ENCODE assay signal across 8 cellular contexts in the genomic region with DNA sequence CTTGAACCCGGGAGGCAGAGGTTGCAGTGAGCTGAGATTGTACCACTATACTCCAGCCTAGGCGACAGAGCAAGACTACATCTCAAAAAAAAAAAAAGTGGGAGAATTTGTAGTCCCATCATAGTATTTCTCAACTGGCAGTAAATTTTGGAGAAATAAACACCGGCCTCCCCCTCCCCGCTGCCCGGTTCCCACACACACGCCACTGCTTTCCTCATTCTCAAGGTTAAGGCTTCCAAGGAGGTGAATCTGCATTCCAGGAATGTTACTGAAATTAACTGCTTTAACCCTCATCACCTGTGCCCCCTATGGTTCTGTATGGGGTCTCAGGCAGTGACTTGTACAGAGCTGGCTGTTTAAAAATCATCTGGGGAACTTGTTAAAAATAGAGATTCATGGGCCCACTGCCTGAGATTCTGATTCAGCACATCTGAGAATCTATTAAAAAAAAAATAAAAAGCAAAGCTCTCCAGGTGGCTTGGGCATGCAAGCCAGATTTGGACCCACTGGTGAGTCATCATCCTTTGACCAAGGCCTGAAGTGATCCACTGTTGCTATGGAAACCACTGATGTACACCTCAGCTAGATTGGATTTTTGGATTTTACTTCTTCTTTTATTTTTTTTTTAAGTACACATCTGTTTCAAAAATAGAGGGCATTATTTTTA. TPM values are rescaled to one million over a fixed set of nuclear protein-coding genes. Genes with fewer than 3 reads are reported as not detected.
DNase-seq lines count a peak whose midpoint lies in the region; ATAC-seq, FAIRE-seq and TF ChIP-seq lines count a peak whose summit lies in the region.

No MANE protein-coding gene starts in this region.

- H3K9ac ChIP-seq in GM23248, result no peak overlapping the region
- no peak overlapping the region for H3K9ac ChIP-seq in endothelial cell of umbilical vein (replicated peaks; ENCODE audit: extremely low read depth, insufficient read depth, low read length)

- H3K27me3 ChIP-seq in GM23248 (replicated peaks; ENCODE audit: insufficient read depth) (peaks cover 40% of the 10 kb centered on the region), endothelial cell of umbilical vein (ENCODE audit: control insufficient read depth in 2 of 2, insufficient read depth in 2 of 2, low read length in 2 of 2) (peaks cover 4 to 14% of the 10 kb centered on the region in 2 experiments)

- H3F3A ChIP-seq in GM23248 (ENCODE audit: insufficient read depth), result no peaks in the 10 kb centered on the region

- 24 to 29% methylated on average over 6 of the region's 6 CpGs for WGBS in GM23248 (ENCODE audit: low coverage in 1 of 2, low lambda C conversion rate in 2 of 2, missing lambda C conversion rate in 2 of 2), 2 experiments

- no peaks in the 10 kb centered on the region for H3K79me2 ChIP-seq in GM23248 (ENCODE audit: insufficient read depth)
- no peaks in the 10 kb centered on the region for H3K79me2 ChIP-seq in endothelial cell of umbilical vein (ENCODE audit: control insufficient read depth, insufficient read depth, low read length)

- H4K20me1 ChIP-seq in GM23248 (ENCODE audit: insufficient read depth) (no peaks in the 10 kb centered on the region), endothelial cell of umbilical vein (replicated peaks; ENCODE audit: control insufficient read depth, extremely low read depth, insufficient read depth, low read length) (no peaks in the 10 kb centered on the region)

- H3K4me1 ChIP-seq in GM23248 (ENCODE audit: insufficient read depth), result peaks cover 4% of the 10 kb centered on the region; the same call in 1 of the 2 replicates
- peaks cover 3% of the 10 kb centered on the region for H3K4me1 ChIP-seq in endothelial cell of umbilical vein (ENCODE audit: control insufficient read depth, extremely low read depth, insufficient read depth, low read length)
- H3K4me1 ChIP-seq in mucosa of descending colon (ENCODE audit: low read depth), result no peaks in the 10 kb centered on the region

- ATAC-seq in HG03135 (IDR thresholded peaks at IDR 0.05; ENCODE audit: unreplicated experiment), result no peak
- ATAC-seq in HG02571 (IDR thresholded peaks at IDR 0.05; ENCODE audit: unreplicated experiment), result no peak
- no peak for ATAC-seq in mucosa of descending colon

- H3K4me2 ChIP-seq in GM23248 (ENCODE audit: unreplicated experiment) (no peak overlapping the region), endothelial cell of umbilical vein (ENCODE audit: insufficient read depth, low read length) (no peak overlapping the region)

- H3K36me3 ChIP-seq in GM23248 (ENCODE audit: low read depth) (no peaks in the 10 kb centered on the region), endothelial cell of umbilical vein (ENCODE audit: control insufficient read depth in 2 of 2, extremely low read depth in 1 of 2, insufficient read depth in 2 of 2, low read length in 2 of 2) (no peaks in the 10 kb centered on the region), mucosa of descending colon (ENCODE audit: low read depth) (no peaks in the 10 kb centered on the region)

- DNase-seq in DMS 273 treated with DMSO at 0.1 percent for 48 hours (lab: John Stamatoyannopoulos, UW) (peak; percentile 81), GM23248 (peak; percentile 79), NCI-H2227 (lab: John Stamatoyannopoulos, UW; ENCODE audit: unreplicated experiment) (peak; percentile 75), endothelial cell of umbilical vein (ENCODE audit: low read depth, low spot score) (no peak), urothelium cell line (ENCODE audit: low spot score) (peak; percentile 89), mucosa of descending colon (no peak)

- no TSS peak for BruUV-seq in endothelial cell of umbilical vein (replicated peaks; lab: Mats Ljungman, UMichigan)

- no peak overlapping the region for H2AFZ ChIP-seq in GM23248
- H2AFZ ChIP-seq in endothelial cell of umbilical vein (ENCODE audit: low read depth, low read length), result no peak overlapping the region

- CTCF ChIA-PET in endothelial cell of umbilical vein (lab: Charles Lee), result interaction anchor here (1.7 kb wide), 1 partner anchor 28 kb away, joined by 7 read pairs; no protein-coding TSS in a partner anchor

- intact Hi-C loops in endothelial cell of umbilical vein (cut with micrococcal nuclease) (no loop called here), mucosa of descending colon (cut with DNase I, micrococcal nuclease) (no loop called here)

- TF ChIP-seq POLR2A in endothelial cell of umbilical vein (IDR thresholded peaks at IDR 0.05; ENCODE audit: low read depth, low read length), result no peak

- dilution Hi-C loops in endothelial cell of umbilical vein (cut with MboI; ENCODE audit: extremely low pct_ligation_motif_present, low sequenced_read_pairs), result no loop called here

- H3K9me3 ChIP-seq in GM23248 (ENCODE audit: low read depth) (no peaks in the 10 kb centered on the region), endothelial cell of umbilical vein (replicated peaks; ENCODE audit: control insufficient read depth, insufficient read depth, low read length) (no peaks in the 10 kb centered on the region), mucosa of descending colon (no peaks in the 10 kb centered on the region)

- no peaks in the 10 kb centered on the region for H3K9me2 ChIP-seq in GM23248 (ENCODE audit: insufficient read depth)

- POLR2A ChIA-PET in endothelial cell of umbilical vein (lab: Charles Lee), result no interaction called here

- in situ Hi-C loops in GM23248 (cut with MboI), result no loop called here

- H3K27ac ChIP-seq in GM23248 (no peak overlapping the region), endothelial cell of umbilical vein (ENCODE audit: insufficient read depth, low read depth, low read length) (no peak overlapping the region)

- FAIRE-seq in endothelial cell of umbilical vein (lab: Jason Lieb, UNC) (no peak), urothelium cell line (lab: Jason Lieb, UNC) (no peak)

- H3K9me1 ChIP-seq in endothelial cell of umbilical vein (replicated peaks; ENCODE audit: control insufficient read depth, extremely low read depth, insufficient read depth, low read length), result no peaks in the 10 kb centered on the region

- no peak overlapping the region for H3K4me3 ChIP-seq in GM23248
- H3K4me3 ChIP-seq in endothelial cell of umbilical vein (replicated peaks in 1 of 3; ENCODE audit: insufficient read depth in 1 of 3, low read depth in 1 of 3, low read length in 3 of 3), result no peak overlapping the region
- no peak overlapping the region for H3K4me3 ChIP-seq in mucosa of descending colon

- no peak for TF ChIP-seq CTCF in endothelial cell of umbilical vein (IDR thresholded peaks at IDR 0.05; ENCODE audit: extremely low read depth in 1 of 2, insufficient read depth in 1 of 2, low read depth in 1 of 2, low read length in 2 of 2)
- no peak for TF ChIP-seq CTCF in mucosa of descending colon (IDR thresholded peaks at IDR 0.05)

TF ChIP-seq in endothelial cell of umbilical vein, 7 proteins besides CTCF, POLR2A, EP300 and RAD21:
- TF ChIP-seq FOS (IDR thresholded peaks at IDR 0.05; ENCODE audit: borderline replicate concordance, insufficient read depth, low read length), result peak; percentile 19
- TF ChIP-seq GATA2 (IDR thresholded peaks at IDR 0.05; ENCODE audit: insufficient read depth, insufficient read length, low read depth, low read length), result no peak

RNA-seq across cellular contexts. Expression of gene MRPL35, which starts 50.1 kb away (rescaled TPM):
- total RNA-seq in GM23248 (2014; rRNA removed; shearing (Covaris generic)), result 17.3 and 18.9 TPM in 2 replicates
- polyA plus RNA-seq in GM23248 (2016; fragmentation: Nextera tagmentation; extraction: Ambion mirVana), result 45.2 and 46.2 TPM in 2 replicates
- 46.9 and 47.3 TPM in 2 replicates for total RNA-seq in endothelial cell of umbilical vein
- 48.0 and 68.2 TPM in 2 replicates for polyA plus RNA-seq in endothelial cell of umbilical vein
- 56.5 and 66.3 TPM in 2 replicates for polyA plus RNA-seq in endothelial cell of umbilical vein (2011; cell fraction: cytosol; rRNA removed)
- polyA plus RNA-seq in endothelial cell of umbilical vein (2011; cell fraction: nucleus; rRNA removed), result 31.1 and 38.2 TPM in 2 replicates
- 57.2 and 77.6 TPM in 2 replicates for polyA plus RNA-seq in endothelial cell of umbilical vein (2012)
- 71.2 and 78.1 TPM in 2 replicates for polyA minus RNA-seq in endothelial cell of umbilical vein
- 21.9 TPM for polyA minus RNA-seq in endothelial cell of umbilical vein (2011; cell fraction: cytosol; rRNA and poly(A)+ RNA removed)
- polyA minus RNA-seq in endothelial cell of umbilical vein (2011; cell fraction: nucleus; rRNA and poly(A)+ RNA removed), result 14.3 and 18.0 TPM in 2 replicates
- 10 to 100 TPM; 61.6 to 86.7 (median 75.3) TPM for total RNA-seq in mucosa of descending colon

RNA-seq across cellular contexts. Expression of gene IMMT, which starts 54.0 kb away (rescaled TPM):
- 46.4 and 60.4 TPM in 2 replicates for total RNA-seq in GM23248 (2014; rRNA removed; shearing (Covaris generic))
- polyA plus RNA-seq in GM23248 (2016; fragmentation: Nextera tagmentation; extraction: Ambion mirVana), result 75.4 and 76.3 TPM in 2 replicates
- 112 and 114 TPM in 2 replicates for total RNA-seq in endothelial cell of umbilical vein
- 30.1 and 35.6 TPM in 2 replicates for polyA plus RNA-seq in endothelial cell of umbilical vein
- 43.5 and 47.1 TPM in 2 replicates for polyA plus RNA-seq in endothelial cell of umbilical vein (2011; cell fraction: cytosol; rRNA removed)
- 53.0 and 65.2 TPM in 2 replicates for polyA plus RNA-seq in endothelial cell of umbilical vein (2011; cell fraction: nucleus; rRNA removed)
- polyA plus RNA-seq in endothelial cell of umbilical vein (2012), result 86.5 and 106 TPM in 2 replicates
- polyA minus RNA-seq in endothelial cell of umbilical vein, result 44.9 and 57.1 TPM in 2 replicates
- polyA minus RNA-seq in endothelial cell of umbilical vein (2011; cell fraction: cytosol; rRNA and poly(A)+ RNA removed), result 47.4 TPM
- polyA minus RNA-seq in endothelial cell of umbilical vein (2011; cell fraction: nucleus; rRNA and poly(A)+ RNA removed), result 47.2 and 61.3 TPM in 2 replicates
- total RNA-seq in mucosa of descending colon, result 100 to 1,000 TPM; 106 to 121 (median 107) TPM

Comparison
In these comparisons a context has a peak if more than half of its experiments do, and no peak if none do; other contexts are left out.
1. DNase-seq: peak in DMS 273 treated with DMSO at 0.1 percent for 48 hours (single experiment), GM23248 (single experiment), NCI-H2227 (single experiment) and urothelium cell line (single experiment); none in endothelial cell of umbilical vein (single experiment) and mucosa of descending colon (0 of 3).